14 cellular contexts compared by ENCODE assay signal in the genomic region with DNA sequence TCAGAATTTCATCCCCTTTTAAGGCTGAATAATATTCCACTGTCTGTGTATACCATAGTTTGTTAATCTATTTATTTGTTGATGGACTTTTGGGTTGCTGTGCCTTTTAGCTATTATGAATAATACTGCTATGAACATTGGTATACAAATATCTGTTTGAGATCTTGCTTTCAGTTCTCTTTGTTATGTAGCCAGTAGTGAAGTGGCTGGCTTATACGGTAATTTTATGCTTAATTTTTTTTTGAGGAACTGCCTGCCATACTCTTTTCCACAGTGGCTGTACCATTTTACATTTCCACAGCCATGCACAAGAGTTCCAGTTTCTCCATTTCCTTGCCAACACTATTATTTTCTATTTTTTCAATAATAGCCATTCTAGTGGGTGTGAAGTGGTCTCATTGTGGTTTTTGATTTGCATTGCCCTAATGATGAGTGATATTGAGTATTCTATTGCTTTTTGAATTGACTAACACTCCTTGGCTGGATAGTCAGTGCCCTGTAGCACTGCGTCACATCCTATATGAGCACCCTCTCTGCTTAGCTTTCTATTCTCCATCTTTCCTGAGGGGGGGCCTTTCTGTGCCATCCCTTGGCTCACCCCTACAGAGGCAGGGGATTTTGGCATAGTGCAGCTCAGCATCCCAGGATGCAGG. TPM values are rescaled to one million over a fixed set of nuclear protein-coding genes. Genes with fewer than 3 reads are reported as not detected.
DNase-seq lines count a peak whose midpoint lies in the region; ATAC-seq and TF ChIP-seq lines count a peak whose summit lies in the region.
"Had no signal": no experiment of that assay in that cellular context is flagged by ENCODE, and none has a peak within 500 bp of the region (broad histone marks: within the 10 kb centered on the region; RNA-seq: fewer than 3 reads in every experiment).

No MANE protein-coding gene starts in this region.

- DNase-seq in posterior vena cava (ENCODE audit: low spot score) (no peak), NCI-H2227 treated with DMSO at 0.1 percent for 48 hours (lab: John Stamatoyannopoulos, UW) (no peak), NCI-H2196 (lab: John Stamatoyannopoulos, UW; ENCODE audit: unreplicated experiment) (no peak), testis (no peak)
- DNase-seq: activated T-cell treated with anti-CD3 and anti-CD28 coated beads, Interleukin-2, amount 50 U/mL, for 4 hours; aorta; NCI-H1092 treated with DMSO at 0.1 percent for 48 hours; NCI-H748 treated with DMSO at 0.1 percent for 48 hours; SJCRH30 had no signal

- H3K27ac ChIP-seq in testis = no peak overlapping the region
- H3K27ac ChIP-seq: SJCRH30 had no signal

- no peak for TF ChIP-seq POLR2A in testis (IDR thresholded peaks at IDR 0.05)

- H3K27me3 ChIP-seq in testis = no peaks in the 10 kb centered on the region
- H3K27me3 ChIP-seq: SJCRH30 had no signal

- H3K4me3 ChIP-seq in testis = no peak overlapping the region
- H3K4me3 ChIP-seq: SJCRH30 had no signal

- 82 to 93% methylated on average over 2 of the region's 2 CpGs for WGBS in testis, 2 donors

- no peaks in the 10 kb centered on the region for H3K9me3 ChIP-seq in testis
- H3K9me3 ChIP-seq: SJCRH30 had no signal

- H3K36me3 ChIP-seq in testis (ENCODE audit: low read depth, missing control alignments) = no peaks in the 10 kb centered on the region
- H3K36me3 ChIP-seq: SJCRH30 had no signal

- H3K4me1 ChIP-seq in testis = peaks cover 6% of the 10 kb centered on the region
- H3K4me1 ChIP-seq: SJCRH30 had no signal

- intact Hi-C loops in posterior vena cava (cut with DNase I) (no loop called here), testis (cut with DNase I; ENCODE audit: low total_unique reads) (no loop called here)

- ATAC-seq in GM18517 (IDR thresholded peaks at IDR 0.05; ENCODE audit: unreplicated experiment) (peak; percentile 75), GM21381 (IDR thresholded peaks at IDR 0.05; ENCODE audit: unreplicated experiment) (peak; percentile 54), HG02938 (IDR thresholded peaks at IDR 0.05; ENCODE audit: unreplicated experiment) (peak; percentile 64), HG03565 (IDR thresholded peaks at IDR 0.05; ENCODE audit: unreplicated experiment) (peak; percentile 44)
- ATAC-seq: activated T-cell treated with anti-CD3 and anti-CD28 coated beads, Interleukin-2, amount 50 U/mL, for 4 hours; WTC11 had no signal

- TF ChIP-seq CTCF in testis (IDR thresholded peaks at IDR 0.05) = no peak

RNA-seq across cellular contexts. Expression of gene RAPGEF5, which starts 29.4 kb away (rescaled TPM):
- 10 to 100 TPM; 56.9 to 61.5 TPM for total RNA-seq in posterior vena cava
- 10 to 100 TPM; 63.8 to 67.5 TPM for total RNA-seq in testis
- 16.8 TPM for polyA plus RNA-seq in testis (ENCODE audit: insufficient read depth, low read depth, low replicate concordance)
